Comparison of ENCODE assay signal across 2 cellular contexts in the genomic region with DNA sequence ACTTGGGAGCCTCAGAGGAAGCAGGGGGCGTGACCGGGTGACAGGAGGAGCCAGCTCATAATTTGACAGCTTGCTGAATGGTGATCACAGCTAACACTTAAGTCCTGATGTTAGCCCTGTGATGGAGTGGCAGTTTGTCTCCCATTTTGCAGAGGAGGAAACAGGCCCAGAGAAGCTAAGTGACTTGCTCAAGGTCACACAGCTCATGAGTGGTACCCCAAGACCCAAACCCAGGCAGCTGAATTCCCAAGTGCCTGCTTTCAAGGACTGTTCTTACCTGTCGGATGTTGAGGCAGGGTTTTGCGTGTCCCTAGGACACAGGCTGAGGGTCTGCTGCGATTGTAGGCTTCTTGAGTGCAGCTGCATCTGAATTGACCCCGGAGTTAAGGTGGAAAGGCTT.
TF ChIP-seq lines count a peak whose summit lies in the region.

No MANE protein-coding gene starts in this region.

TF ChIP-seq in HepG2, 621 proteins besides CTCF, POLR2A, EP300 and RAD21:
- peak; percentile 79 for TF ChIP-seq ZNF768 (CRISPR knock-in tag; IDR thresholded peaks at IDR 0.05)
- TF ChIP-seq ZNF562 (CRISPR knock-in tag; IDR thresholded peaks at IDR 0.05; ENCODE audit: borderline replicate concordance) = no peak
- no peak for TF ChIP-seq CENPT (CRISPR knock-in tag; IDR thresholded peaks at IDR 0.05; ENCODE audit: low read depth)
- no peak for TF ChIP-seq ZNF800 (CRISPR knock-in tag; IDR thresholded peaks at IDR 0.05)
- TF ChIP-seq MIER3 (CRISPR knock-in tag; IDR thresholded peaks at IDR 0.05; ENCODE audit: borderline replicate concordance) = no peak
- no peak for TF ChIP-seq AGO1 (IDR thresholded peaks at IDR 0.05; ENCODE audit: low read depth, low read length, poor library complexity, severe bottlenecking)

TF ChIP-seq in IMR-90, 13 proteins besides CTCF, POLR2A, EP300 and RAD21:
- TF ChIP-seq BHLHE40 (IDR thresholded peaks at IDR 0.05; ENCODE audit: low read depth, low read length) (no peak), ELK1 (IDR thresholded peaks at IDR 0.05; ENCODE audit: borderline replicate concordance, low read depth, low read length) (no peak), RFX5 (IDR thresholded peaks at IDR 0.05; ENCODE audit: low read depth, low read length) (no peak), MAZ (IDR thresholded peaks at IDR 0.05; ENCODE audit: borderline replicate concordance, low read depth, low read length) (no peak), MXI1 (IDR thresholded peaks at IDR 0.05; ENCODE audit: borderline replicate concordance, low read depth, low read length) (no peak), CEBPB (IDR thresholded peaks at IDR 0.05; ENCODE audit: low read depth, low read length) (no peak), NFE2L2 (IDR thresholded peaks at IDR 0.05; ENCODE audit: low read depth, low read length) (no peak), RCOR1 (IDR thresholded peaks at IDR 0.05; ENCODE audit: insufficient replicate concordance, low read length) (no peak), FOS (IDR thresholded peaks at IDR 0.05; ENCODE audit: low read depth, low read length) (no peak), CHD1 (IDR thresholded peaks at IDR 0.05; ENCODE audit: low read depth, low read length) (no peak), MAFK (IDR thresholded peaks at IDR 0.05; ENCODE audit: low read depth, low read length) (no peak), SMC3 (IDR thresholded peaks at IDR 0.05; ENCODE audit: low read depth, low read length) (no peak)
- TF ChIP-seq, protein P1, sequence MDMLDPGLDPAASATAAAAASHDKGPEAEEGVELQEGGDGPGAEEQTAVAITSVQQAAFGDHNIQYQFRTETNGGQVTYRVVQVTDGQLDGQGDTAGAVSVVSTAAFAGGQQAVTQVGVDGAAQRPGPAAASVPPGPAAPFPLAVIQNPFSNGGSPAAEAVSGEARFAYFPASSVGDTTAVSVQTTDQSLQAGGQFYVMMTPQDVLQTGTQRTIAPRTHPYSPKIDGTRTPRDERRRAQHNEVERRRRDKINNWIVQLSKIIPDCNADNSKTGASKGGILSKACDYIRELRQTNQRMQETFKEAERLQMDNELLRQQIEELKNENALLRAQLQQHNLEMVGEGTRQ (IDR thresholded peaks at IDR 0.05; ENCODE audit: low read depth, low read length) = no peak
